ENCODE assay signal across 21 cellular contexts in genomic region chr12:8956073-8956472, GRCh38.
"Had no signal": no experiment of that assay in that cellular context is flagged by ENCODE, and none has a peak within 500 bp of the region (broad histone marks: within the 10 kb centered on the region; RNA-seq: fewer than 3 reads in every experiment).

No MANE protein-coding gene starts in this region.

- H3K36me3 ChIP-seq: adrenal gland, ascending aorta, esophagus squamous epithelium, thyroid gland had no signal

- ATAC-seq: activated CD4-positive, CD25-positive, alpha-beta regulatory T cell treated with anti-CD3 and anti-CD28 coated beads, Interleukin-2, amount 50 U/mL, for 24 hours; gastrocnemius medialis; stimulated activated naive CD8-positive, alpha-beta T cell treated with anti-CD3 and anti-CD28 coated beads, Interleukin-15, Interleukin-2, amounts not matched to agents 100 U/mL and 50 U/mL, for 24 hours had no signal

- DNase-seq: activated CD4-positive, alpha-beta memory T cell treated with anti-CD3 and anti-CD28 coated beads, Interleukin-2, amount 10 ng/mL, durations not matched to agents 7 days and 5 days; activated CD4-positive, alpha-beta T cell treated with anti-CD3 and anti-CD28 coated beads, Interleukin-2, amount 10 ng/mL, durations not matched to agents 24 days and 14 days; activated gamma-delta T cell treated with Interleukin-2 at 50 U/mL for 16 hours; adrenal gland; endodermal cell; esophagus squamous epithelium; gastrocnemius medialis; hippocampal formation; stimulated activated CD4-positive, alpha-beta T cell treated with anti-CD3 and anti-CD28 coated beads, Interleukin-4, amount 100 ng/mL, for 24 hours; stimulated activated naive CD8-positive, alpha-beta T cell treated with anti-CD3 and anti-CD28 coated beads, Interleukin-15, Interleukin-2, amounts not matched to agents 100 U/mL and 50 U/mL, for 24 hours; SW 1271; thyroid gland had no signal

- H3K4me3 Mint-ChIP-seq: activated CD4-positive, alpha-beta memory T cell treated with anti-CD3 and anti-CD28 coated beads, Interleukin-2, amount 10 ng/mL, durations not matched to agents 7 days and 5 days; activated CD4-positive, alpha-beta T cell treated with anti-CD3 and anti-CD28 coated beads, Interleukin-2, amount 10 ng/mL, durations not matched to agents 24 days and 14 days; activated naive CD8-positive, alpha-beta T cell; activated T-helper 1 cell treated with anti-CD3 and anti-CD28 coated beads, Interleukin-12 subunit alpha, Interleukin-12 subunit beta, Interleukin-2, Interleukin-4 antibody, amounts not matched to agents 30 ng/mL and 10 ng/mL and 1 ng/mL, durations not matched to agents 14 hours and 24 hours and 36 hours; endodermal cell; neural crest cell had no signal

- H3K9me3 ChIP-seq: adrenal gland, ascending aorta, esophagus squamous epithelium, gastrocnemius medialis, thyroid gland had no signal

- H3K27me3 Mint-ChIP-seq: activated CD4-positive, alpha-beta memory T cell treated with anti-CD3 and anti-CD28 coated beads, Interleukin-2, amount 10 ng/mL, durations not matched to agents 7 days and 5 days; activated CD4-positive, alpha-beta T cell treated with anti-CD3 and anti-CD28 coated beads, Interleukin-2, amount 10 ng/mL, durations not matched to agents 24 days and 14 days; activated naive CD8-positive, alpha-beta T cell; progenitor cell of endocrine pancreas had no signal

- H3K27ac Mint-ChIP-seq: activated CD4-positive, alpha-beta memory T cell treated with anti-CD3 and anti-CD28 coated beads, Interleukin-2, amount 10 ng/mL, durations not matched to agents 7 days and 5 days; activated CD4-positive, alpha-beta T cell treated with anti-CD3 and anti-CD28 coated beads, Interleukin-2, amount 10 ng/mL, durations not matched to agents 24 days and 14 days; activated T-helper 1 cell treated with anti-CD3 and anti-CD28 coated beads, Interleukin-12 subunit alpha, Interleukin-12 subunit beta, Interleukin-2, Interleukin-4 antibody, amounts not matched to agents 30 ng/mL and 10 ng/mL and 1 ng/mL, durations not matched to agents 14 hours and 24 hours and 36 hours; endodermal cell; progenitor cell of endocrine pancreas had no signal

- H3K4me1 ChIP-seq: thyroid gland had no signal

- H3K27me3 ChIP-seq: adrenal gland, ascending aorta, esophagus squamous epithelium, gastrocnemius medialis, thyroid gland had no signal

- H3K4me1 Mint-ChIP-seq: endodermal cell, neural crest cell had no signal

- FAIRE-seq: islet of Langerhans had no signal

- H3K4me3 ChIP-seq: adrenal gland, ascending aorta, coronary artery, esophagus squamous epithelium, gastrocnemius medialis, thyroid gland had no signal

- H3K27ac ChIP-seq: adrenal gland, ascending aorta, coronary artery, esophagus squamous epithelium, gastrocnemius medialis, thyroid gland, VCaP had no signal
